7 cellular contexts compared by ENCODE assay signal in the genomic region with DNA sequence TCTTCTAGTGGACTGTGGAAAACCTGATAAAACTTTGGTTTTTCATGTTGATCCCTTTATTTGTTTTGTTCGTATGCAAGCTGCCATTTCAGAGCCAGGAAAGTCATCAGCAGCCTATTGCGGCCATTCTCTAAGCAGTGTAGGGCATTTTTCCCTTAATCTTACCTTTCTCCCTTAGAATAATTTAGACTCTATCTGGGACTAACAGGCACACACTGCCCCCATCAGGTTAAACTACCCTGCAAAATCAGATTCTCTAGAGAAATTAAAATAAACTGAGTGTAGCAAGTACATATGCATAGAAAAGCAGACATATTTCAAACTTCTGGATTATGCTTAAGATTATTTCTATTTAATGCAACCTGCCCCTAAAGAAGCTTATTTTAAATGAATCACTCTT.
DNase-seq lines count a peak whose midpoint lies in the region; ATAC-seq and TF ChIP-seq lines count a peak whose summit lies in the region.

No MANE protein-coding gene starts in this region.

- no peak overlapping the region for H3K4me2 ChIP-seq in H9 (ENCODE audit: insufficient read depth, insufficient read length, low read length)
- no peak overlapping the region for H3K4me2 ChIP-seq in OCI-LY3 (ENCODE audit: low read length)

- H3K27me3 ChIP-seq in H9 (ENCODE audit: insufficient read depth, low read length) (no peaks in the 10 kb centered on the region), OCI-LY3 (ENCODE audit: low read depth, low read length) (0 out of 2 replicates have a peak, but pooled peaks cover 4% of the 10 kb centered on the region), esophagus muscularis mucosa (no peaks in the 10 kb centered on the region)

- no CpG with 5 or more reads among the region's 2 CpGs for WGBS in H9 (ENCODE audit: extremely low coverage, insufficient read length, low lambda C conversion rate)
- 13% methylated on average over 2 of the region's 2 CpGs for WGBS in esophagus muscularis mucosa

- H3K27ac Mint-ChIP-seq in H9 (no peak overlapping the region), osteocyte (ENCODE audit: unreplicated experiment) (no peak overlapping the region)

- no peak overlapping the region for H3K14ac ChIP-seq in H9 (ENCODE audit: insufficient read depth, low read length)

- no peak overlapping the region for H3K4me3 Mint-ChIP-seq in H9
- no peak overlapping the region for H3K4me3 Mint-ChIP-seq in osteocyte (ENCODE audit: unreplicated experiment)

- TF ChIP-seq POLR2A in esophagus muscularis mucosa (IDR thresholded peaks at IDR 0.05; ENCODE audit: low read depth), result no peak

- intact Hi-C loops in esophagus muscularis mucosa (cut with DNase I), result no loop called here

- H2BK15ac ChIP-seq in H9 (ENCODE audit: low read depth, low read length), result no peak overlapping the region

- no peak for DNase-seq in H9
- no peak for DNase-seq in esophagus muscularis mucosa (ENCODE audit: extremely low spot score)
- DNase-seq in osteocyte (ENCODE audit: extremely low spot score, unreplicated experiment), result no peak
- no peak for DNase-seq in NCI-H2107 (lab: John Stamatoyannopoulos, UW)
- DNase-seq in activated effector memory CD4-positive, alpha-beta T cell treated with anti-CD3 and anti-CD28 coated beads, Interleukin-2, amount 50 U/mL, for 16 hours, result no peak

- peak; percentile 77 for TF ChIP-seq CTCF in H9 (conservative IDR thresholded peaks at IDR 0.05)
- peak; percentile 43 for TF ChIP-seq CTCF in OCI-LY3 (IDR thresholded peaks at IDR 0.05; ENCODE audit: low read depth, low read length)
- TF ChIP-seq CTCF in esophagus muscularis mucosa (IDR thresholded peaks at IDR 0.05), result peak in 2 of 3 experiments; percentile 16 to 36
- peak; percentile 46 for TF ChIP-seq CTCF in osteocyte (IDR thresholded peaks at IDR 0.05)

- H3K9me3 ChIP-seq in H9 (ENCODE audit: control insufficient read depth, low read depth, low read length), result no peaks in the 10 kb centered on the region
- no peaks in the 10 kb centered on the region for H3K9me3 ChIP-seq in OCI-LY3 (ENCODE audit: insufficient read depth, low read length)
- H3K9me3 ChIP-seq in esophagus muscularis mucosa, result no peaks in the 10 kb centered on the region

- H3K79me1 ChIP-seq in H9 (ENCODE audit: insufficient read depth, low read depth, low read length, poor library complexity, severe bottlenecking), result no peaks in the 10 kb centered on the region

- H4K20me1 ChIP-seq in H9 (ENCODE audit: control insufficient read depth, insufficient read depth, insufficient read length), result no peaks in the 10 kb centered on the region
- H4K20me1 ChIP-seq in OCI-LY3 (ENCODE audit: insufficient read depth, low read length), result no peaks in the 10 kb centered on the region

- H3K36me3 Mint-ChIP-seq in H9 (ENCODE audit: insufficient read depth in 1 of 3, low read depth in 3 of 3), result peaks cover 0 to 4% (median 0%) of the 10 kb centered on the region in 3 experiments; a peak in 2 of 7 replicates
- no peaks in the 10 kb centered on the region for H3K36me3 Mint-ChIP-seq in osteocyte (ENCODE audit: unreplicated experiment)

- H3K9me3 Mint-ChIP-seq in H9, result peaks cover under 1 to 2% of the 10 kb centered on the region in 2 experiments; a peak in 2 of 5 replicates
- no peaks in the 10 kb centered on the region for H3K9me3 Mint-ChIP-seq in osteocyte (ENCODE audit: unreplicated experiment)

- no peaks in the 10 kb centered on the region for H3K23me2 ChIP-seq in H9 (ENCODE audit: insufficient read length, low read depth, low read length, poor library complexity, severe bottlenecking)

- no peak overlapping the region for H3K9ac ChIP-seq in H9 (ENCODE audit: extremely low read depth, insufficient read length, low read length)
- H3K9ac ChIP-seq in OCI-LY3 (ENCODE audit: low read length), result no peak overlapping the region

- H3K27ac ChIP-seq in H9 (ENCODE audit: insufficient read length, low read depth, low read length) (no peak overlapping the region), OCI-LY3 (ENCODE audit: low read length) (no peak overlapping the region), esophagus muscularis mucosa (replicated peaks in 1 of 4) (no peak overlapping the region)

- H2AK5ac ChIP-seq in H9 (ENCODE audit: insufficient read length, low read length), result no peak overlapping the region

- H3K18ac ChIP-seq in H9 (ENCODE audit: insufficient read length, low read depth, low read length), result no peak overlapping the region

- H4K8ac ChIP-seq in H9 (replicated peaks; ENCODE audit: insufficient read length, low read depth, low read length), result no peak overlapping the region

- H3K4me3 ChIP-seq in OCI-LY3 (ENCODE audit: low read length) (no peak overlapping the region), esophagus muscularis mucosa (peak overlapping the region in 1 of 4 donors; percentile 29)

- no peak overlapping the region for H2BK5ac ChIP-seq in H9 (ENCODE audit: insufficient read length, low read length)

- H2AFZ ChIP-seq in H9 (ENCODE audit: low read length) (no peak overlapping the region), OCI-LY3 (ENCODE audit: low read depth, low read length) (no peak overlapping the region)

- no peak for ATAC-seq in HG03439 (IDR thresholded peaks at IDR 0.05; ENCODE audit: unreplicated experiment)

- H2BK12ac ChIP-seq in H9 (ENCODE audit: insufficient read length, low read depth, low read length), result no peak overlapping the region

- no peak overlapping the region for H3K56ac ChIP-seq in H9 (ENCODE audit: insufficient read length, low read depth, low read length)

- H2BK20ac ChIP-seq in H9 (ENCODE audit: low read depth, low read length, poor library complexity, severe bottlenecking), result no peak overlapping the region

- H3K36me3 ChIP-seq in OCI-LY3 (replicated peaks; ENCODE audit: low read depth, low read length) (no peaks in the 10 kb centered on the region), esophagus muscularis mucosa (no peaks in the 10 kb centered on the region)

- H3K4me1 Mint-ChIP-seq in H9, result peaks cover 5 to 6% of the 10 kb centered on the region in 2 experiments; a peak in 3 of 4 replicates
- no peaks in the 10 kb centered on the region for H3K4me1 Mint-ChIP-seq in osteocyte (ENCODE audit: unreplicated experiment)

- no peak overlapping the region for H4K91ac ChIP-seq in H9 (ENCODE audit: insufficient read length, low read depth, low read length)

- H3K4me1 ChIP-seq in H9 (ENCODE audit: insufficient read depth, low read length), result no peaks in the 10 kb centered on the region
- H3K4me1 ChIP-seq in OCI-LY3 (ENCODE audit: low read length), result no peaks in the 10 kb centered on the region
- H3K4me1 ChIP-seq in esophagus muscularis mucosa, result no peaks in the 10 kb centered on the region

- no peaks in the 10 kb centered on the region; the same call in 1 of the 2 replicates for H3K27me3 Mint-ChIP-seq in H9 (ENCODE audit: low read depth)
- H3K27me3 Mint-ChIP-seq in osteocyte (ENCODE audit: unreplicated experiment), result peaks cover 37% of the 10 kb centered on the region

- no peak overlapping the region for H3T11ph ChIP-seq in H9 (ENCODE audit: low read length)

- no peak overlapping the region for H2BK120ac ChIP-seq in H9 (ENCODE audit: low read depth, low read length, poor library complexity, severe bottlenecking)

- no peak overlapping the region for H3K4ac ChIP-seq in H9 (ENCODE audit: low read depth, low read length)

- no peak overlapping the region for H4K5ac ChIP-seq in H9 (ENCODE audit: insufficient read length, low read depth, low read length)

- no peak overlapping the region for H3K23ac ChIP-seq in H9 (ENCODE audit: insufficient read length, low read depth, low read length)

- no peaks in the 10 kb centered on the region for H3K79me2 ChIP-seq in H9 (ENCODE audit: insufficient read depth, low read length)
- H3K79me2 ChIP-seq in OCI-LY3 (ENCODE audit: low read length), result no peaks in the 10 kb centered on the region

- no peak for TF ChIP-seq EP300 in esophagus muscularis mucosa (IDR thresholded peaks at IDR 0.05)

Comparison
In these comparisons a context has a peak if more than half of its experiments do, and no peak if none do; other contexts are left out.
1. CTCF ChIP-seq: peak in every context shown above with its lines; median percentile 77 in H9; 46 in osteocyte; 43 in OCI-LY3; 26 in esophagus muscularis mucosa.